ENCODE assay signal across 8 cellular contexts in genomic region chr1:228653748-228654147, GRCh38.
"Had no signal": no experiment of that assay in that cellular context is flagged by ENCODE, and none has a peak within 500 bp of the region (broad histone marks: within the 10 kb centered on the region; RNA-seq: fewer than 3 reads in every experiment).

No MANE protein-coding gene starts in this region.

- DNase-seq: GDM1, GF-D8 had no signal

- FAIRE-seq: G401.6, GM12878, GM12891, GM12892, GM18507, GM19239 had no signal

- H3K4me3 ChIP-seq: GM12878 had no signal
